In the genomic region with DNA sequence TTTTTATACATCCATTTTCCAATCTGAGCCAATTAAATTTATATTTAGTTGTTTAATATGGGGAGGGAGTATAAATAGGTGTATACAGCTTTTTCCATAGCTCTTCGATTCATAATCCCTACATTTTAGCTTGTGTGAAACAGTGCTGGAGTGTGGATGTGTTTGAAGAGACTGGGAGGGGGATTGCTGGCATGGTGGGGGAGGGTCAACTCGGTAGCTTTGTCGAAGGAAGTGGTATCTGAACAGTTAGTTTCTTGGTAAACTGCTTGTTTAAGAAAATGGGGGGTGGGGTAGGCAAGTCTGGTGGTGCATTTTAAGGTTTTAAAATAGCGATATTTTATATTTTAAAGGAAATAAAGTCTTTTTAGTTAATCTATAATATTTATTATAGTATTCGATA, we compare ENCODE assay signal across 16 cellular contexts. TPM values are rescaled to one million over a fixed set of nuclear protein-coding genes. Genes with fewer than 3 reads are reported as not detected.
DNase-seq lines count a peak whose midpoint lies in the region; ATAC-seq and TF ChIP-seq lines count a peak whose summit lies in the region.
"Had no signal": no experiment of that assay in that cellular context is flagged by ENCODE, and none has a peak within 500 bp of the region (broad histone marks: within the 10 kb centered on the region; RNA-seq: fewer than 3 reads in every experiment).

No MANE protein-coding gene starts in this region.

- no peak for TF ChIP-seq CTCF in WERI-Rb-1 (IDR thresholded peaks at IDR 0.05; ENCODE audit: low read depth, low read length)

- H3K36me3 ChIP-seq in HUES64 (ENCODE audit: insufficient read depth, low read length), result peaks cover 3% of the 10 kb centered on the region; the same call in 1 of the 2 replicates
- H3K36me3 ChIP-seq in WERI-Rb-1, result no peaks in the 10 kb centered on the region
- H3K36me3 ChIP-seq: brain microvascular endothelial cell, MG63 had no signal

- H3K27me3 ChIP-seq in HUES64 (ENCODE audit: insufficient read depth, low read length) (no peaks in the 10 kb centered on the region), WERI-Rb-1 (ENCODE audit: insufficient read depth, low read depth, severe bottlenecking) (no peaks in the 10 kb centered on the region)

- ATAC-seq in GM19395 (IDR thresholded peaks at IDR 0.05; ENCODE audit: unreplicated experiment), result no peak
- ATAC-seq: activated CD4-positive, CD25-positive, alpha-beta regulatory T cell treated with anti-CD3 and anti-CD28 coated beads, Interleukin-2, amount 50 U/mL, for 24 hours; HCT116 had no signal

- H3K9ac ChIP-seq in HUES64 (ENCODE audit: low read depth, low read length), result peak overlapping the region; percentile 96

- H3K4me3 ChIP-seq in HUES64 (ENCODE audit: low read length) (peak overlapping the region; percentile 96), WERI-Rb-1 (ENCODE audit: low read depth, low read length) (peak overlapping the region; percentile 56)

- DNase-seq in DMS114 treated with DMSO at 0.1 percent for 48 hours (lab: John Stamatoyannopoulos, UW; ENCODE audit: unreplicated experiment) (peak; percentile 44), WERI-Rb-1 (no peak), iPS-NIHi7 (ENCODE audit: extremely low spot score) (peak; percentile 32), epidermal melanocyte (ENCODE audit: insufficient read length, low spot score) (no peak), SK-N-DZ (ENCODE audit: low spot score) (no peak), RKO (ENCODE audit: low spot score) (no peak)
- DNase-seq: activated CD8-positive, alpha-beta memory T cell treated with anti-CD3 and anti-CD28 coated beads, Interleukin-2, amount 50 U/mL, for 4 hours; activated naive CD4-positive, alpha-beta T cell treated with anti-CD3 and anti-CD28 coated beads, Interleukin-2, amount 10 ng/mL, durations not matched to agents 7 days and 5 days; brain microvascular endothelial cell; MG63; NCI-H2107 had no signal

- 0% methylated on average over 4 of the region's 5 CpGs for WGBS in HUES64

- H3K9me3 ChIP-seq in HUES64 (ENCODE audit: insufficient read depth, low read depth, low read length) (no peaks in the 10 kb centered on the region), WERI-Rb-1 (ENCODE audit: severe bottlenecking) (no peaks in the 10 kb centered on the region)
- H3K9me3 ChIP-seq: MG63 had no signal

- peak overlapping the region; percentile 98 for H3K27ac ChIP-seq in HUES64 (ENCODE audit: low read depth, low read length)
- H3K27ac ChIP-seq in WERI-Rb-1, result peak overlapping the region; percentile 2; the same call in 1 of the 2 replicates
- H3K27ac ChIP-seq: brain microvascular endothelial cell, HL-60 had no signal

- peaks cover 58% of the 10 kb centered on the region for H3K4me1 ChIP-seq in HUES64 (ENCODE audit: insufficient read depth, low read length)

RNA-seq across cellular contexts. Expression of gene LIN28B, which starts 1.4 kb away (rescaled TPM):
- polyA plus RNA-seq in HUES64 (2013, experiment 1 of 2), result 59.7 TPM
- 60.8 TPM for polyA plus RNA-seq in HUES64 (2013, experiment 2 of 2)
- 34.6 and 39.7 TPM in 2 replicates for polyA plus RNA-seq in SK-N-DZ (2014; cell fraction: cytosol; rRNA removed)
- polyA plus RNA-seq in SK-N-DZ (2014; cell fraction: nucleus; rRNA removed), result 20.0 and 20.5 TPM in 2 replicates

Comparison
In these comparisons a context has a peak if more than half of its experiments do, and no peak if none do; other contexts are left out.
1. DNase-seq: peak in DMS114 treated with DMSO at 0.1 percent for 48 hours (single experiment) and iPS-NIHi7 (single experiment); none in WERI-Rb-1 (single experiment), epidermal melanocyte (single experiment), SK-N-DZ (single experiment) and RKO (single experiment).